8 cellular contexts compared by ENCODE assay signal in genomic region chr1:54273092-54273836, GRCh38.
A peak's percentile ranks its signal among the peaks of the same experiment; 100 is the strongest.
DNase-seq lines count a peak whose midpoint lies in the region; ATAC-seq and TF ChIP-seq lines count a peak whose summit lies in the region.

No MANE protein-coding gene starts in this region.

- ATAC-seq in activated naive CD8-positive, alpha-beta T cell treated with anti-CD3 and anti-CD28 coated beads, Interleukin-2, amount 10 ng/mL, durations not matched to agents 7 days and 5 days (ENCODE audit: low read depth), result no peak
- peak; percentile 67 to 78 for ATAC-seq in left cardiac atrium
- peak; percentile 87 to 89 (median 88) for ATAC-seq in psoas muscle
- no peak for ATAC-seq in GM21526 (IDR thresholded peaks at IDR 0.05; ENCODE audit: low FRiP score, unreplicated experiment)
- ATAC-seq in GM18519 (IDR thresholded peaks at IDR 0.05; ENCODE audit: low FRiP score, unreplicated experiment), result no peak

- no peak overlapping the region for H3K4me3 Mint-ChIP-seq in activated naive CD8-positive, alpha-beta T cell treated with anti-CD3 and anti-CD28 coated beads, Interleukin-2, amount 10 ng/mL, durations not matched to agents 7 days and 5 days

- H3K27me3 ChIP-seq in BJ (ENCODE audit: control insufficient read depth, insufficient read depth, low read length) (no peaks in the 10 kb centered on the region), MG63 (no peaks in the 10 kb centered on the region), psoas muscle (ENCODE audit: insufficient read depth in 3 of 3, low read length in 2 of 3) (no peaks in the 10 kb centered on the region)

- intact Hi-C loops in left cardiac atrium (cut with DNase I), result loop anchor here (10.0 kb wide), 3 partner anchors 68 to 148 kb away; partner anchors contain the start of genes SSBP3 (in 2 of the 2), CYB5RL (in 1 of the 2) and MRPL37 (in 1 of the 2)
- intact Hi-C loops in psoas muscle (cut with DNase I), result loop anchor here (2.0 to 10.0 kb wide), 4 partner anchors 62 to 216 kb away; no protein-coding TSS in a partner anchor

- peak overlapping the region; percentile 87 for H3K27ac ChIP-seq in psoas muscle

- POLR2A ChIA-PET in BJ (lab: Charles Lee), result interaction anchor here (0.6 kb wide), 1 partner anchor 135 kb away, joined by 3 read pairs; no protein-coding TSS in a partner anchor
- POLR2A ChIA-PET in activated naive CD8-positive, alpha-beta T cell treated with anti-CD3 and anti-CD28 coated beads, Interleukin-2, amount 10 ng/mL, durations not matched to agents 7 days and 5 days (lab: Charles Lee), result interaction anchor here (1.6 to 2.6 kb wide), 2 partner anchors 12 to 14 kb away, joined by 4 to 11 read pairs; no protein-coding TSS in a partner anchor

- CTCF ChIA-PET in BJ (lab: Yijun Ruan, JAX), result interaction anchor here (0.7 to 7.8 kb wide), 21 partner anchors 10 to 216 kb away, joined by 3 to 39 read pairs (median 4); partner anchors contain the start of gene SSBP3

- peak overlapping the region; percentile 10 for H3K27ac Mint-ChIP-seq in activated naive CD8-positive, alpha-beta T cell treated with anti-CD3 and anti-CD28 coated beads, Interleukin-2, amount 10 ng/mL, durations not matched to agents 7 days and 5 days

- DNase-seq in BJ (ENCODE audit: low read depth) (no peak), MG63 (peak; percentile 96), left cardiac atrium (peak; percentile 73), psoas muscle (peak; percentile 78 to 91), NOMO-1 treated with DMSO at 0.1 percent for 48 hours (lab: John Stamatoyannopoulos, UW; ENCODE audit: unreplicated experiment) (no peak)
- DNase-seq in activated naive CD8-positive, alpha-beta T cell treated with anti-CD3 and anti-CD28 coated beads, Interleukin-2, amount 10 ng/mL, durations not matched to agents 7 days and 5 days, result no peak

- H3K4me3 ChIP-seq in BJ (ENCODE audit: low read depth, low read length), result no peak overlapping the region
- no peak overlapping the region for H3K4me3 ChIP-seq in MG63
- H3K4me3 ChIP-seq in psoas muscle, result peak overlapping the region; percentile 56

- 21 to 31% (median 23%) methylated on average over 23 of the region's 23 CpGs for WGBS in psoas muscle, 3 donors

- peaks cover 84% of the 10 kb centered on the region for H3K4me1 ChIP-seq in psoas muscle

- peaks cover 10% of the 10 kb centered on the region for H3K36me3 Mint-ChIP-seq in activated naive CD8-positive, alpha-beta T cell treated with anti-CD3 and anti-CD28 coated beads, Interleukin-2, amount 10 ng/mL, durations not matched to agents 7 days and 5 days

- H3K36me3 ChIP-seq in BJ (ENCODE audit: control insufficient read depth, insufficient read depth, low read length), result peaks cover 3% of the 10 kb centered on the region; the same call in 1 of the 2 replicates
- H3K36me3 ChIP-seq in MG63, result no peaks in the 10 kb centered on the region
- no peaks in the 10 kb centered on the region for H3K36me3 ChIP-seq in psoas muscle (ENCODE audit: insufficient read depth in 1 of 2, low read depth in 1 of 2)

- no peaks in the 10 kb centered on the region for H3K9me3 ChIP-seq in MG63
- H3K9me3 ChIP-seq in psoas muscle, result no peaks in the 10 kb centered on the region

- TF ChIP-seq CTCF in BJ (IDR thresholded peaks at IDR 0.05; ENCODE audit: insufficient read depth, low read depth, low read length), result peak; percentile 87
- TF ChIP-seq CTCF in psoas muscle (IDR thresholded peaks at IDR 0.05), result peak; percentile 57

- no peaks in the 10 kb centered on the region for H3K9me3 Mint-ChIP-seq in activated naive CD8-positive, alpha-beta T cell treated with anti-CD3 and anti-CD28 coated beads, Interleukin-2, amount 10 ng/mL, durations not matched to agents 7 days and 5 days

- peaks cover 38% of the 10 kb centered on the region for H3K4me1 Mint-ChIP-seq in activated naive CD8-positive, alpha-beta T cell treated with anti-CD3 and anti-CD28 coated beads, Interleukin-2, amount 10 ng/mL, durations not matched to agents 7 days and 5 days

- no peaks in the 10 kb centered on the region for H3K27me3 Mint-ChIP-seq in activated naive CD8-positive, alpha-beta T cell treated with anti-CD3 and anti-CD28 coated beads, Interleukin-2, amount 10 ng/mL, durations not matched to agents 7 days and 5 days

Comparison
In these comparisons a context has a peak if more than half of its experiments do, and no peak if none do; other contexts are left out.
1. DNase-seq: peak in MG63 (single experiment), left cardiac atrium (single experiment) and psoas muscle (2 of 2); none in BJ (single experiment), activated naive CD8-positive, alpha-beta T cell treated with anti-CD3 and anti-CD28 coated beads, Interleukin-2, amount 10 ng/mL, durations not matched to agents 7 days and 5 days (single experiment) and NOMO-1 treated with DMSO at 0.1 percent for 48 hours (single experiment).
2. ATAC-seq: peak in left cardiac atrium (2 of 2) and psoas muscle (4 of 4); none in activated naive CD8-positive, alpha-beta T cell treated with anti-CD3 and anti-CD28 coated beads, Interleukin-2, amount 10 ng/mL, durations not matched to agents 7 days and 5 days (single experiment), GM21526 (single experiment) and GM18519 (single experiment).